8 cellular contexts compared by ENCODE assay signal in genomic region chr2:200713003-200713703, GRCh38.
DNase-seq lines count a peak whose midpoint lies in the region; ATAC-seq and TF ChIP-seq lines count a peak whose summit lies in the region.

No MANE protein-coding gene starts in this region.

- H3K27me3 ChIP-seq in SK-N-SH (ENCODE audit: insufficient read depth) (no peaks in the 10 kb centered on the region), testis (no peaks in the 10 kb centered on the region)

- TF ChIP-seq CTCF in GM10248 (IDR thresholded peaks at IDR 0.05; ENCODE audit: control extremely low read depth, extremely low read depth, low read depth, missing control alignments), result peak; percentile 64
- peak; percentile 95 for TF ChIP-seq CTCF in SK-N-SH (IDR thresholded peaks at IDR 0.05)
- TF ChIP-seq CTCF in glutamatergic neuron (IDR thresholded peaks at IDR 0.05; ENCODE audit: partially characterized antibody, unreplicated experiment), result peak; percentile 52
- peak in 1 of 3 donors; percentile 30 for TF ChIP-seq CTCF in omental fat pad (IDR thresholded peaks at IDR 0.05)
- peak; percentile 71 to 81 (median 80) for TF ChIP-seq CTCF in testis (IDR thresholded peaks at IDR 0.05)

- H3K9me2 ChIP-seq in SK-N-SH, result no peaks in the 10 kb centered on the region

- H3K9me3 Mint-ChIP-seq in activated naive CD4-positive, alpha-beta T cell treated with anti-CD3 and anti-CD28 coated beads, Interleukin-2, amount 50 U/mL, for 72 hours, result peaks cover 0 to 8% of the 10 kb centered on the region in 2 donors
- H3K9me3 Mint-ChIP-seq in glutamatergic neuron (ENCODE audit: unreplicated experiment), result no peaks in the 10 kb centered on the region

- ATAC-seq in HG02571 (IDR thresholded peaks at IDR 0.05; ENCODE audit: unreplicated experiment) (peak; percentile 100), omental fat pad (ENCODE audit: low FRiP score) (peak; percentile 90)
- ATAC-seq in activated naive CD4-positive, alpha-beta T cell treated with anti-CD3 and anti-CD28 coated beads, Interleukin-2, amount 50 U/mL, for 72 hours, result peak; percentile 96 to 99

- peak overlapping the region; percentile 98 to 99 for H3K27ac Mint-ChIP-seq in activated naive CD4-positive, alpha-beta T cell treated with anti-CD3 and anti-CD28 coated beads, Interleukin-2, amount 50 U/mL, for 72 hours
- H3K27ac Mint-ChIP-seq in glutamatergic neuron (ENCODE audit: unreplicated experiment), result peak overlapping the region; percentile 89

- H3K9ac ChIP-seq in SK-N-SH, result peak overlapping the region; percentile 48; the same call in 1 of the 2 replicates

- TF ChIP-seq EP300 in SK-N-SH (IDR thresholded peaks at IDR 0.05; ENCODE audit: borderline replicate concordance in 1 of 2, low read depth in 1 of 2, low read length in 1 of 2), result no peak

- H3F3A ChIP-seq in SK-N-SH (replicated peaks; ENCODE audit: insufficient read depth), result peaks cover 4% of the 10 kb centered on the region

- peak overlapping the region; percentile 37 to 38; a peak in 3 of 4 replicates for H3K4me3 ChIP-seq in SK-N-SH (ENCODE audit: low read depth in 2 of 2, low read length in 1 of 2)
- peak overlapping the region; percentile 34 to 43 for H3K4me3 ChIP-seq in testis

- peak overlapping the region; percentile 62; the same call in 1 of the 2 replicates for H3K4me2 ChIP-seq in SK-N-SH

- POLR2A ChIA-PET in GM10248 (lab: Yijun Ruan, JAX) (interaction anchor here (0.7 to 2.0 kb wide), 3 partner anchors 107 to 251 kb away, joined by 3 to 10 read pairs (median 3); partner anchors contain the start of gene CLK1), SK-N-SH (lab: Yijun Ruan, JAX) (interaction anchor here (1.2 kb wide), 3 partner anchors 24 to 151 kb away, joined by 4 to 5 read pairs (median 4); partner anchors contain the start of genes BZW1 and CLK1)

- H3K9me3 ChIP-seq in SK-N-SH, result no peaks in the 10 kb centered on the region
- H3K9me3 ChIP-seq in testis, result no peaks in the 10 kb centered on the region

- peak; percentile 97 for TF ChIP-seq RAD21 in SK-N-SH (IDR thresholded peaks at IDR 0.05; ENCODE audit: low read length)

- H3K4me3 Mint-ChIP-seq in glutamatergic neuron (ENCODE audit: unreplicated experiment), result peak overlapping the region; percentile 82

- peaks cover 2% of the 10 kb centered on the region for H3K27me3 Mint-ChIP-seq in glutamatergic neuron (ENCODE audit: unreplicated experiment)

- intact Hi-C loops in testis (cut with DNase I; ENCODE audit: low total_unique reads), result no loop called here

- DNase-seq in GM10248 (ENCODE audit: extremely low spot score), result peak; percentile 88
- peak; percentile 96 for DNase-seq in NAMALWA (ENCODE audit: low spot score)
- peak; percentile 67 for DNase-seq in SK-N-SH
- peak; percentile 88 to 95 for DNase-seq in activated naive CD4-positive, alpha-beta T cell treated with anti-CD3 and anti-CD28 coated beads, Interleukin-2, amount 50 U/mL, for 72 hours (ENCODE audit: low spot score in 2 of 2)
- peak; percentile 67 for DNase-seq in glutamatergic neuron
- peak; percentile 56 for DNase-seq in omental fat pad (ENCODE audit: low spot score)
- peak; percentile 93 for DNase-seq in testis

- no peaks in the 10 kb centered on the region for H3K4me1 Mint-ChIP-seq in glutamatergic neuron (ENCODE audit: low read depth, unreplicated experiment)

- H2AFZ ChIP-seq in SK-N-SH (ENCODE audit: low read depth), result peak overlapping the region; percentile 87

- no peaks in the 10 kb centered on the region for H3K79me2 ChIP-seq in SK-N-SH (ENCODE audit: insufficient read depth)

- H3K27ac ChIP-seq in SK-N-SH (ENCODE audit: low read depth in 2 of 2, low read length in 1 of 2) (peak overlapping the region; percentile 40 to 52), testis (peak overlapping the region; percentile 54 to 77)

- H3K36me3 Mint-ChIP-seq in activated naive CD4-positive, alpha-beta T cell treated with anti-CD3 and anti-CD28 coated beads, Interleukin-2, amount 50 U/mL, for 72 hours, result peaks cover 0 to 13% of the 10 kb centered on the region in 2 donors
- H3K36me3 Mint-ChIP-seq in glutamatergic neuron (ENCODE audit: unreplicated experiment), result no peaks in the 10 kb centered on the region

- WGBS in SK-N-SH (ENCODE audit: low lambda C conversion rate), result 17% methylated on average over 17 of the region's 17 CpGs
- WGBS in testis, 2 donors, result 3 to 5% methylated on average over 16 to 17 of the region's 17 CpGs

- CTCF ChIA-PET in GM10248 (lab: Yijun Ruan, JAX), result interaction anchor here (0.7 to 2.3 kb wide), 30 partner anchors 9 to 652 kb away, joined by 3 to 16 read pairs (median 3); no protein-coding TSS in a partner anchor
- CTCF ChIA-PET in SK-N-SH (lab: Yijun Ruan, JAX), result interaction anchor here (0.5 to 12.5 kb wide), 53 partner anchors 11 to 743 kb away, joined by 3 to 230 read pairs (median 4); partner anchors contain the start of genes BZW1, CLK1 and NIF3L1

- no peaks in the 10 kb centered on the region for H3K36me3 ChIP-seq in SK-N-SH (replicated peaks in 1 of 2; ENCODE audit: control insufficient read depth in 1 of 2, insufficient read depth in 2 of 2, low read length in 1 of 2)
- no peaks in the 10 kb centered on the region for H3K36me3 ChIP-seq in testis (ENCODE audit: low read depth, missing control alignments)

- no peak for TF ChIP-seq POLR2A in testis (IDR thresholded peaks at IDR 0.05)

- H3K4me1 ChIP-seq in SK-N-SH (ENCODE audit: control insufficient read depth in 1 of 2, insufficient read depth in 2 of 2, low read depth in 1 of 2, low read length in 1 of 2) (peaks cover 6 to 7% of the 10 kb centered on the region in 2 experiments; a peak in 3 of 4 replicates), testis (no peaks in the 10 kb centered on the region)

- no peaks in the 10 kb centered on the region for H4K20me1 ChIP-seq in SK-N-SH (ENCODE audit: insufficient read depth)

TF ChIP-seq in SK-N-SH, 30 proteins besides CTCF, POLR2A, EP300 and RAD21 (continues in another document):
- TF ChIP-seq USF2 (IDR thresholded peaks at IDR 0.05; ENCODE audit: borderline replicate concordance, low read depth, low read length) (no peak), POLR2AphosphoS5 (IDR thresholded peaks at IDR 0.05; ENCODE audit: low read depth, low read length) (peak; percentile 46; the same call in 1 of the 2 replicates), NRF1 (IDR thresholded peaks at IDR 0.05; ENCODE audit: low read depth, low read length) (no peak), RXRA (IDR thresholded peaks at IDR 0.05; ENCODE audit: borderline replicate concordance, low read depth) (no peak), CHD2 (IDR thresholded peaks at IDR 0.05; ENCODE audit: low read length, partially characterized antibody) (peak; percentile 11), MEF2A (IDR thresholded peaks at IDR 0.05; ENCODE audit: borderline replicate concordance, low read depth) (no peak), FOSL2 (IDR thresholded peaks at IDR 0.05; ENCODE audit: borderline replicate concordance, low read depth) (peak; percentile 37; the same call in 1 of the 2 replicates), TAF1 (IDR thresholded peaks at IDR 0.05; ENCODE audit: borderline replicate concordance, low read depth, low read length) (0 out of 2 replicates have a peak, but pooled peaks have one; percentile 19), ZBTB33 (IDR thresholded peaks at IDR 0.05; ENCODE audit: borderline replicate concordance, low read depth) (no peak), REST (IDR thresholded peaks at IDR 0.05; ENCODE audit: low read depth, low read length) (no peak), RFX5 (IDR thresholded peaks at IDR 0.05; ENCODE audit: low read length) (peak; percentile 49; the same call in 1 of the 2 replicates)

Comparison
In these comparisons a context has a peak if more than half of its experiments do, and no peak if none do; other contexts are left out.
1. Peak in every context shown above with its lines: DNase-seq, ATAC-seq, H3K4me3 ChIP-seq and H3K27ac ChIP-seq.